ENCODE assay signal across 23 cellular contexts in genomic region chr1:81225769-81226602, GRCh38.
DNase-seq lines count a peak whose midpoint lies in the region; ATAC-seq and TF ChIP-seq lines count a peak whose summit lies in the region.
"Had no signal": no experiment of that assay in that cellular context is flagged by ENCODE, and none has a peak within 500 bp of the region (broad histone marks: within the 10 kb centered on the region; RNA-seq: fewer than 3 reads in every experiment).

No MANE protein-coding gene starts in this region.

- DNase-seq in right cardiac atrium (no peak), Right ventricle myocardium inferior (ENCODE audit: missing footprints) (no peak), retina (peak; percentile 48), mucosa of gallbladder (ENCODE audit: low spot score) (no peak), HCEC 1CT (no peak), dorsolateral prefrontal cortex (no peak)
- DNase-seq: activated effector memory CD4-positive, alpha-beta T cell treated with anti-CD3 and anti-CD28 coated beads, Interleukin-2, amount 50 U/mL, for 16 hours; aorta; CD8-positive, alpha-beta memory T cell; colonic mucosa; EL; erythroblast; glutamatergic neuron; immature natural killer cell; mesendoderm; NCI-H1436; NCI-H510A; stimulated activated CD4-positive, alpha-beta T cell treated with anti-CD3 and anti-CD28 coated beads, Interleukin-4, amount 100 ng/mL, for 4 hours; trophoblast cell had no signal

- 80% methylated on average over 8 of the region's 8 CpGs for WGBS in right cardiac atrium

- ATAC-seq in right cardiac atrium (no peak), Right ventricle myocardium inferior (no peak), HG02571 (IDR thresholded peaks at IDR 0.05; ENCODE audit: unreplicated experiment) (peak; percentile 99), HG03439 (IDR thresholded peaks at IDR 0.05; ENCODE audit: unreplicated experiment) (peak; percentile 91)

- intact Hi-C loops in right cardiac atrium (cut with DNase I) (no loop called here), Right ventricle myocardium inferior (cut with DNase I) (no loop called here), dorsolateral prefrontal cortex (cut with DNase I) (no loop called here)

- H3K4me1 ChIP-seq in right cardiac atrium (ENCODE audit: control insufficient read depth, insufficient read depth, low read length) = no peaks in the 10 kb centered on the region
- H3K4me1 ChIP-seq: colonic mucosa had no signal

- no peak for TF ChIP-seq CTCF in dorsolateral prefrontal cortex (IDR thresholded peaks at IDR 0.05 in 54 of 56, conservative IDR thresholded peaks at IDR 0.05 in 2 of 56; ENCODE audit: low read depth in 1 of 56, partially characterized antibody in 56 of 56)

- H3K27me3 ChIP-seq in right cardiac atrium (ENCODE audit: control insufficient read depth, insufficient read depth) (no peaks in the 10 kb centered on the region), dorsolateral prefrontal cortex (peaks cover 0 to 12% (median 0%) of the 10 kb centered on the region in 45 donors)
- H3K27me3 ChIP-seq: colonic mucosa, neutrophil had no signal

- H3K4me3 ChIP-seq in right cardiac atrium (ENCODE audit: low read length) (no peak overlapping the region), dorsolateral prefrontal cortex (no peak overlapping the region)
- H3K4me3 ChIP-seq: colonic mucosa had no signal

- H3K27ac ChIP-seq in right cardiac atrium (ENCODE audit: low read length) (peak overlapping the region; percentile 58), dorsolateral prefrontal cortex (no peak overlapping the region)
- H3K27ac ChIP-seq: colonic mucosa, neutrophil, VCaP had no signal

- no peaks in the 10 kb centered on the region for H3K9me3 ChIP-seq in right cardiac atrium (ENCODE audit: control insufficient read depth, low read length)
- H3K9me3 ChIP-seq: colonic mucosa, neutrophil had no signal

Comparison
In these comparisons a context has a peak if more than half of its experiments do, and no peak if none do; other contexts are left out.
1. ATAC-seq: peak in HG02571 (single experiment) and HG03439 (single experiment); none in right cardiac atrium (0 of 2) and Right ventricle myocardium inferior (single experiment).